ENCODE assay signal across 8 cellular contexts in the genomic region with DNA sequence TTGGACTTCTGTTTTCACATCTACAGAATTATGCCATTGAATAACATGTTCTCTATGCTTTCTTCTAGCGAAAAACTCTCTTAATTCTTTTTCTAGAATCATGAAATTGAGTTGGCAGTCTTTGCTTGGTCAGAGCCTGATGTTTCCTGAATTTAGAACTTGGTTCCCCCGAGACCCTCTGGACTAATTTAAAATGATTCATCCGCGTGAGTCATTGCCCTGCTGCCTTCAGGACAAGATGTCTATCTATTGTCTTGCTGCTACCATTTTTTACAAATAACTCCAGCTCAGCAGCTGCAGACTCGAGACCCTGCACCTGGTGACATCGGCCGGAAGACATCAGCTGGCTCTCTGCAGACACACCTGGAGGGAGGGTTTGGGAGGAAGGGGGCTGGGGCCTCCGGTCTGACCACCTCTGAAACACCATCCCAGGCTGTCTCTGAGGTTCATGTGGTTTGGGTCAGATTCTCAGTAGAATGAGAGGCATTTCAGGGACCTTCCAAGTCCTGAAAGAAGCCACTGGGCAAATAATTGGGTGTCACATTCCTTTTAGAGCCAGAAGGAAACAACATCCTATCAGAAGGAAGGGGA. TPM values are rescaled to one million over a fixed set of nuclear protein-coding genes. Genes with fewer than 3 reads are reported as not detected.
DNase-seq lines count a peak whose midpoint lies in the region; ATAC-seq and TF ChIP-seq lines count a peak whose summit lies in the region.

No MANE protein-coding gene starts in this region.

- H3K36me3 ChIP-seq in DND-41 (ENCODE audit: insufficient read depth, low read length), result no peaks in the 10 kb centered on the region
- no peaks in the 10 kb centered on the region for H3K36me3 ChIP-seq in effector memory CD4-positive, alpha-beta T cell (ENCODE audit: control insufficient read depth, insufficient read depth, low read length)

- peak; percentile 53 for ATAC-seq in DND-41 (ENCODE audit: insufficient read depth, low read depth)
- ATAC-seq in omental fat pad (ENCODE audit: low FRiP score), result peak; percentile 15

- H2AFZ ChIP-seq in DND-41 (ENCODE audit: low read depth, low read length), result no peak overlapping the region

- no peaks in the 10 kb centered on the region for H3K9me3 ChIP-seq in DND-41 (ENCODE audit: insufficient read depth, low read length, severe bottlenecking)
- H3K9me3 ChIP-seq in effector memory CD4-positive, alpha-beta T cell (ENCODE audit: control insufficient read depth, low read length), result no peaks in the 10 kb centered on the region

- H3K4me1 ChIP-seq in DND-41 (ENCODE audit: insufficient read depth, low read length), result peaks cover 88% of the 10 kb centered on the region
- peaks cover 72% of the 10 kb centered on the region for H3K4me1 ChIP-seq in effector memory CD4-positive, alpha-beta T cell (ENCODE audit: control insufficient read depth, insufficient read depth, low read length, poor library complexity, severe bottlenecking)

- H3K9ac ChIP-seq in DND-41 (ENCODE audit: low read depth, low read length), result peak overlapping the region; percentile 69

- H3K4me3 ChIP-seq in DND-41 (ENCODE audit: low read depth in 1 of 2, low read length in 2 of 2), result peak overlapping the region in 1 of 2 experiments; percentile 38; a peak in 2 of 4 replicates
- peak overlapping the region; percentile 18 for H3K4me3 ChIP-seq in effector memory CD4-positive, alpha-beta T cell (ENCODE audit: insufficient read depth, low read depth, low read length, poor library complexity, severe bottlenecking)

- peak overlapping the region; percentile 56 for H3K4me2 ChIP-seq in DND-41 (ENCODE audit: insufficient read depth, low read length)

- no peak for TF ChIP-seq CTCF in DND-41 (IDR thresholded peaks at IDR 0.05; ENCODE audit: borderline replicate concordance, extremely low read depth, low read length, poor library complexity, severe bottlenecking)
- no peak for TF ChIP-seq CTCF in omental fat pad (IDR thresholded peaks at IDR 0.05)

- H3K79me2 ChIP-seq in DND-41 (ENCODE audit: insufficient read depth, low read length), result no peaks in the 10 kb centered on the region

- H3K27me3 ChIP-seq in DND-41 (ENCODE audit: insufficient read depth, low read length, poor library complexity), result no peaks in the 10 kb centered on the region
- no peaks in the 10 kb centered on the region for H3K27me3 ChIP-seq in effector memory CD4-positive, alpha-beta T cell (replicated peaks; ENCODE audit: control insufficient read depth, insufficient read depth, low read length, poor library complexity, severe bottlenecking)

- DNase-seq in DND-41 (peak; percentile 91), GOT3 (lab: John Stamatoyannopoulos, UW) (peak; percentile 46), MV-4-11 (lab: John Stamatoyannopoulos, UW) (peak; percentile 48), omental fat pad (ENCODE audit: low spot score) (no peak), putamen (ENCODE audit: low spot score) (no peak)
- peak; percentile 57 to 58 for DNase-seq in activated CD4-positive, alpha-beta T cell treated with anti-CD3 and anti-CD28 coated beads for 4 hours
- DNase-seq in effector memory CD4-positive, alpha-beta T cell, result peak; percentile 58 to 73 (median 72)
- DNase-seq in effector CD8-positive, alpha-beta T cell (lab: John Stamatoyannopoulos, UW), result no peak

- no peaks in the 10 kb centered on the region for H4K20me1 ChIP-seq in DND-41 (ENCODE audit: insufficient read depth, low read length)

- H3K27ac ChIP-seq in DND-41 (ENCODE audit: low read length), result peak overlapping the region; percentile 95
- peak overlapping the region; percentile 99 for H3K27ac ChIP-seq in effector memory CD4-positive, alpha-beta T cell (ENCODE audit: insufficient read depth, low read length, poor library complexity, severe bottlenecking)

RNA-seq across cellular contexts. Expression of a gene that starts 20.9 kb away (rescaled TPM):
- 100 to 1,000 TPM; 185 to 404 (median 276) TPM for total RNA-seq in omental fat pad

Comparison
In these comparisons a context has a peak if more than half of its experiments do, and no peak if none do; other contexts are left out.
1. DNase-seq: peak in DND-41 (single experiment), GOT3 (single experiment), MV-4-11 (single experiment), activated CD4-positive, alpha-beta T cell treated with anti-CD3 and anti-CD28 coated beads for 4 hours (2 of 2) and effector memory CD4-positive, alpha-beta T cell (3 of 3); none in omental fat pad (single experiment), effector CD8-positive, alpha-beta T cell (single experiment) and putamen (single experiment).